In genomic region chr18:49031511-49032188, GRCh38 we compare ENCODE assay signal across 14 cellular contexts.
DNase-seq lines count a peak whose midpoint lies in the region; ATAC-seq, FAIRE-seq and TF ChIP-seq lines count a peak whose summit lies in the region.
"Had no signal": no experiment of that assay in that cellular context is flagged by ENCODE, and none has a peak within 500 bp of the region (broad histone marks: within the 10 kb centered on the region; RNA-seq: fewer than 3 reads in every experiment).

No MANE protein-coding gene starts in this region.

- no peaks in the 10 kb centered on the region for H4K20me1 ChIP-seq in H1 (replicated peaks in 1 of 2; ENCODE audit: control insufficient read depth in 1 of 2, insufficient read depth in 2 of 2, low read length in 2 of 2)

- no peaks in the 10 kb centered on the region; a peak in 1 of 4 replicates for H3K9me3 ChIP-seq in H1 (ENCODE audit: insufficient read depth in 2 of 2, low read depth in 1 of 2, low read length in 1 of 2)
- H3K9me3 ChIP-seq: Caco-2, ovary had no signal

- H3K27ac ChIP-seq in H1 (ENCODE audit: low read depth, low read length), result no peak overlapping the region
- H3K27ac ChIP-seq: brain microvascular endothelial cell, ovary had no signal

- no peak overlapping the region for H4K5ac ChIP-seq in H1 (ENCODE audit: insufficient read length, low read depth, low read length)

- no peaks in the 10 kb centered on the region for H3K23me2 ChIP-seq in H1 (ENCODE audit: low read depth, low read length)

- no peak overlapping the region for H3K4ac ChIP-seq in H1 (replicated peaks; ENCODE audit: insufficient read length, low read depth, low read length)

- no peak overlapping the region for H2BK120ac ChIP-seq in H1 (replicated peaks; ENCODE audit: low read depth, low read length)

- no peaks in the 10 kb centered on the region for H3K79me1 ChIP-seq in H1 (ENCODE audit: low read depth, low read length)

- H2BK20ac ChIP-seq in H1 (ENCODE audit: low read length), result no peak overlapping the region

- H3K14ac ChIP-seq in H1 (ENCODE audit: insufficient read length), result no peak overlapping the region

- H3K4me1 ChIP-seq in H1 (replicated peaks in 1 of 4; ENCODE audit: control insufficient read depth in 3 of 4, insufficient read depth in 4 of 4, low read length in 3 of 4), result no peaks in the 10 kb centered on the region
- H3K4me1 ChIP-seq: Caco-2 had no signal

- H3K36me3 ChIP-seq in H1 (ENCODE audit: control insufficient read depth in 2 of 4, insufficient read depth in 4 of 4, low read length in 3 of 4), result no peaks in the 10 kb centered on the region
- H3K36me3 ChIP-seq: brain microvascular endothelial cell, ovary had no signal

- H2BK12ac ChIP-seq in H1 (ENCODE audit: low read depth, low read length), result no peak overlapping the region

- H3K27me3 ChIP-seq in H1 (replicated peaks in 1 of 4; ENCODE audit: control insufficient read depth in 3 of 4, extremely low read depth in 1 of 4, insufficient read depth in 3 of 4, low read length in 3 of 4), result no peaks in the 10 kb centered on the region
- H3K27me3 ChIP-seq: brain microvascular endothelial cell, ovary had no signal

- H2BK5ac ChIP-seq in H1 (ENCODE audit: low read depth, low read length), result no peak overlapping the region; the same call in 1 of the 2 replicates

- no peak overlapping the region for H3K9ac ChIP-seq in H1 (replicated peaks in 1 of 4; ENCODE audit: extremely low read depth in 1 of 4, low read depth in 3 of 4, low read length in 3 of 4)

- no peak overlapping the region for H3K4me2 ChIP-seq in H1 (ENCODE audit: insufficient read depth in 1 of 2, low read depth in 2 of 2, low read length in 2 of 2)

- no peak overlapping the region for H3K4me3 ChIP-seq in H1 (ENCODE audit: extremely low read depth in 1 of 4, insufficient read depth in 2 of 4, low read depth in 3 of 4, low read length in 4 of 4)
- H3K4me3 ChIP-seq: ovary had no signal

- peak overlapping the region; percentile 36; the same call in 1 of the 2 replicates for H4K8ac ChIP-seq in H1 (ENCODE audit: extremely low read depth, insufficient read depth, low read length)

- no peak for TF ChIP-seq EP300 in H1 (IDR thresholded peaks at IDR 0.05; ENCODE audit: borderline replicate concordance in 1 of 2, low read depth in 2 of 2, low read length in 2 of 2)

- no peak for TF ChIP-seq CTCF in H1 (IDR thresholded peaks at IDR 0.05; ENCODE audit: control extremely low read depth in 1 of 3, insufficient read depth in 1 of 3, low read depth in 1 of 3, low read length in 3 of 3)

- FAIRE-seq in H1 (lab: Jason Lieb, UNC), result no peak
- FAIRE-seq: GM12892 had no signal

- POLR2A ChIA-PET in H1 (lab: Charles Lee; ENCODE audit: partially characterized antibody), result interaction anchor here (0.7 to 0.9 kb wide), 2 partner anchors 9 to 32 kb away, joined by 3 read pairs; no protein-coding TSS in a partner anchor

- H2BK15ac ChIP-seq in H1 (ENCODE audit: low read length), result 0 out of 2 replicates have a peak overlapping the region, but pooled peaks have one; percentile 65

- no peak overlapping the region for H3K23ac ChIP-seq in H1 (ENCODE audit: insufficient read length)

- no peak overlapping the region for H3K56ac ChIP-seq in H1 (replicated peaks; ENCODE audit: insufficient read length, low read depth, low read length)

- H3K79me2 ChIP-seq in H1 (ENCODE audit: control insufficient read depth in 1 of 2, insufficient read depth in 2 of 2, low read length in 2 of 2), result no peaks in the 10 kb centered on the region

- no peak overlapping the region for H2AFZ ChIP-seq in H1 (ENCODE audit: low read length)

- CTCF ChIA-PET in H1 (lab: Charles Lee; ENCODE audit: partially characterized antibody), result interaction anchor here (0.9 to 2.4 kb wide), 9 partner anchors 8 to 155 kb away, joined by 3 to 18 read pairs (median 3); no protein-coding TSS in a partner anchor

- DNase-seq in D341Med (ENCODE audit: low spot score) (peak; percentile 28), H1 (ENCODE audit: low read depth in 1 of 2, low spot score in 2 of 2) (peak in 1 of 2 experiments; percentile 41), NCI-H2196 treated with DMSO at 0.1 percent for 48 hours (lab: John Stamatoyannopoulos, UW; ENCODE audit: unreplicated experiment) (no peak), NCI-H748 treated with DMSO at 0.1 percent for 48 hours (lab: John Stamatoyannopoulos, UW) (no peak)
- DNase-seq in activated CD4-positive, alpha-beta T cell treated with anti-CD3 and anti-CD28 coated beads, Interleukin-2, amount 50 U/mL, for 48 hours, result peak; percentile 22 to 41
- DNase-seq in stimulated activated CD4-positive, alpha-beta T cell treated with anti-CD3 and anti-CD28 coated beads, Interleukin-2, amount 100 ng/mL, for 4 hours (ENCODE audit: low read depth), result peak; percentile 49
- DNase-seq: activated CD4-positive, CD25-positive, alpha-beta regulatory T cell treated with anti-CD3 and anti-CD28 coated beads, Interleukin-2, amount 50 U/mL, for 72 hours; brain microvascular endothelial cell; Caco-2; NCI-H2171 treated with DMSO at 0.1 percent for 48 hours had no signal

- H2AK5ac ChIP-seq in H1 (ENCODE audit: low read depth, low read length), result no peak overlapping the region

- no peak overlapping the region for H3K18ac ChIP-seq in H1 (ENCODE audit: extremely low read depth, low read length)

- WGBS in H1 (ENCODE audit: extremely low coverage in 1 of 2, insufficient coverage in 1 of 2, insufficient read length in 1 of 2, insufficient replicate concordance in 2 of 2, low coverage in 1 of 2, low lambda C conversion rate in 2 of 2, missing lambda C conversion rate in 1 of 2), 2 experiments, result 88% methylated on average over 15 of the region's 17 CpGs; no CpG with 5 or more reads in 1 of the 2 experiments

- ATAC-seq in GM19324 (IDR thresholded peaks at IDR 0.05; ENCODE audit: low FRiP score, unreplicated experiment) (no peak), HG03460 (IDR thresholded peaks at IDR 0.05; ENCODE audit: unreplicated experiment) (no peak)

- TF ChIP-seq POLR2A in H1 (IDR thresholded peaks at IDR 0.05; ENCODE audit: control extremely low read depth in 1 of 2, low read depth in 2 of 2, low read length in 2 of 2), result no peak

- peak in 1 of 2 experiments; percentile 25; a peak in 1 of 4 replicates for TF ChIP-seq RAD21 in H1 (IDR thresholded peaks at IDR 0.05 in 1 of 2, conservative IDR thresholded peaks at IDR 0.05 in 1 of 2; ENCODE audit: low read depth in 2 of 2, low read length in 2 of 2)

- no peak overlapping the region for H4K91ac ChIP-seq in H1 (replicated peaks; ENCODE audit: insufficient read length, low read length)

TF ChIP-seq in H1, 55 proteins besides CTCF, POLR2A, EP300 and RAD21:
- TF ChIP-seq SIRT6 (IDR thresholded peaks at IDR 0.05; ENCODE audit: low read length) (no peak), CHD1 (IDR thresholded peaks at IDR 0.05; ENCODE audit: low read depth, low read length) (no peak), HDAC6 (IDR thresholded peaks at IDR 0.05; ENCODE audit: low read depth, low read length) (no peak), USF2 (IDR thresholded peaks at IDR 0.05; ENCODE audit: low read length) (no peak), ATF2 (IDR thresholded peaks at IDR 0.05; ENCODE audit: low read length) (no peak), SP2 (IDR thresholded peaks at IDR 0.05; ENCODE audit: low read length) (no peak), SP4 (IDR thresholded peaks at IDR 0.05; ENCODE audit: low read length) (no peak), EGR1 (IDR thresholded peaks at IDR 0.05; ENCODE audit: borderline replicate concordance, low read depth, low read length) (no peak), CBX8 (IDR thresholded peaks at IDR 0.05; ENCODE audit: borderline replicate concordance, low read depth, low read length) (no peak), CTBP2 (IDR thresholded peaks at IDR 0.05; ENCODE audit: borderline replicate concordance, insufficient read depth, insufficient read length, low read length) (no peak), RNF2 (IDR thresholded peaks at IDR 0.05; ENCODE audit: borderline replicate concordance, low read depth, low read length, missing control alignments, poor library complexity, severe bottlenecking) (no peak), SP1 (IDR thresholded peaks at IDR 0.05; ENCODE audit: low read depth, low read length) (no peak), BCL11A (IDR thresholded peaks at IDR 0.05; ENCODE audit: low read depth in 2 of 2, low read length in 2 of 2) (no peak), KDM5A (IDR thresholded peaks at IDR 0.05; ENCODE audit: low read length) (no peak), KDM1A (IDR thresholded peaks at IDR 0.05; ENCODE audit: borderline replicate concordance, low read length) (no peak), SIX5 (IDR thresholded peaks at IDR 0.05; ENCODE audit: low read depth, low read length) (no peak), TAF7 (optimal IDR thresholded peaks at IDR 0.05; ENCODE audit: borderline replicate concordance, low read depth, low read length) (no peak), TAF1 (IDR thresholded peaks at IDR 0.05; ENCODE audit: low read depth, low read length) (no peak)

Comparison
In these comparisons a context has a peak if more than half of its experiments do, and no peak if none do; other contexts are left out.
1. DNase-seq: peak in D341Med (single experiment), activated CD4-positive, alpha-beta T cell treated with anti-CD3 and anti-CD28 coated beads, Interleukin-2, amount 50 U/mL, for 48 hours (2 of 2) and stimulated activated CD4-positive, alpha-beta T cell treated with anti-CD3 and anti-CD28 coated beads, Interleukin-2, amount 100 ng/mL, for 4 hours (single experiment); none in NCI-H2196 treated with DMSO at 0.1 percent for 48 hours (single experiment) and NCI-H748 treated with DMSO at 0.1 percent for 48 hours (single experiment).